ENCODE assay signal across 19 cellular contexts in genomic region chr14:90049390-90049789, GRCh38. TPM values are rescaled to one million over a fixed set of nuclear protein-coding genes. Genes with fewer than 3 reads are reported as not detected.
"Had no signal": no experiment of that assay in that cellular context is flagged by ENCODE, and none has a peak within 500 bp of the region (broad histone marks: within the 10 kb centered on the region; RNA-seq: fewer than 3 reads in every experiment).

No MANE protein-coding gene starts in this region.

- H3K27ac Mint-ChIP-seq: activated naive CD4-positive, alpha-beta T cell treated with anti-CD3 and anti-CD28 coated beads for 36 hours; activated T-helper 2 cell treated with anti-CD3 and anti-CD28 coated beads, Interferon-gamma antibody, Interleukin-2, Interleukin-4, amounts not matched to agents 10 μg/mL and 5 μg/mL and 100 μg/mL, durations not matched to agents 14 hours and 24 hours and 36 hours; natural killer cell treated with Interleukin-12 subunit alpha and Interleukin-12 subunit beta and Interleukin-15 and Interleukin-18, amount 100 ng/mL, for 72 hours; stimulated activated naive B cell treated with anti-CD40 and anti-IgM and Interleukin-4, amounts not matched to agents 10 μg/mL and 1 μg/mL and 100 μg/mL, for 72 hours; T-helper 2 cell treated with Interferon-gamma antibody and Interleukin-4, amounts not matched to agents 5 μg/mL and 100 μg/mL, for 36 hours had no signal

- DNase-seq: activated CD4-positive, alpha-beta T cell treated with anti-CD3 and anti-CD28 coated beads, Interleukin-2, amount 50 U/mL, for 4 hours; activated naive CD4-positive, alpha-beta T cell treated with anti-CD3 and anti-CD28 coated beads for 36 hours; activated T-cell treated with anti-CD3 and anti-CD28 coated beads for 4 hours; dorsolateral prefrontal cortex; hippocampal formation; kidney glomerular epithelial cell; left ventricle myocardium superior; mesenchymal stem cell; stimulated activated CD4-positive, alpha-beta T cell treated with anti-CD3 and anti-CD28 coated beads, Interleukin-15, amount 100 ng/mL, for 24 hours; stimulated activated CD4-positive, alpha-beta T cell treated with anti-CD3 and anti-CD28 coated beads, Interleukin-4, amount 100 ng/mL, for 1 hour; stimulated activated naive B cell treated with anti-CD40 and anti-IgM and Interleukin-4, amounts not matched to agents 10 μg/mL and 1 μg/mL and 100 μg/mL, for 72 hours; transverse colon had no signal

- H3K36me3 ChIP-seq: cardiac muscle cell, transverse colon had no signal

- H3K4me1 Mint-ChIP-seq: stimulated activated naive B cell treated with anti-CD40 and anti-IgM and Interleukin-4, amounts not matched to agents 10 μg/mL and 1 μg/mL and 100 μg/mL, for 72 hours had no signal

- H3K27ac ChIP-seq: cardiac muscle cell, dorsolateral prefrontal cortex, transverse colon had no signal

- H3K36me3 Mint-ChIP-seq: natural killer cell treated with Interleukin-12 subunit alpha and Interleukin-12 subunit beta and Interleukin-15 and Interleukin-18, amount 100 ng/mL, for 72 hours had no signal

- H3K4me1 ChIP-seq: transverse colon had no signal

- ATAC-seq: activated CD4-positive, CD25-positive, alpha-beta regulatory T cell treated with anti-CD3 and anti-CD28 coated beads, Interleukin-2, amount 50 U/mL, for 24 hours; esophagus mucosa; left ventricle myocardium superior; natural killer cell treated with Interleukin-12 subunit alpha and Interleukin-12 subunit beta and Interleukin-15 and Interleukin-18, amount 100 ng/mL, for 72 hours; stimulated activated naive B cell treated with anti-CD40 and anti-IgM and Interleukin-4, amounts not matched to agents 10 μg/mL and 1 μg/mL and 100 μg/mL, for 72 hours had no signal

- H3K4me3 Mint-ChIP-seq: activated naive CD4-positive, alpha-beta T cell treated with anti-CD3 and anti-CD28 coated beads for 36 hours; natural killer cell treated with Interleukin-12 subunit alpha and Interleukin-12 subunit beta and Interleukin-15 and Interleukin-18, amount 100 ng/mL, for 72 hours; stimulated activated naive B cell treated with anti-CD40 and anti-IgM and Interleukin-4, amounts not matched to agents 10 μg/mL and 1 μg/mL and 100 μg/mL, for 72 hours; T-helper 2 cell treated with Interferon-gamma antibody and Interleukin-4, amounts not matched to agents 5 μg/mL and 100 μg/mL, for 36 hours had no signal

- H3K4me3 ChIP-seq: cardiac muscle cell, dorsolateral prefrontal cortex, transverse colon had no signal

- H3K9me3 ChIP-seq: transverse colon had no signal

- H3K9me3 Mint-ChIP-seq: activated naive CD4-positive, alpha-beta T cell treated with anti-CD3 and anti-CD28 coated beads for 36 hours; activated T-helper 2 cell treated with anti-CD3 and anti-CD28 coated beads, Interferon-gamma antibody, Interleukin-2, Interleukin-4, amounts not matched to agents 10 μg/mL and 5 μg/mL and 100 μg/mL, durations not matched to agents 14 hours and 24 hours and 36 hours; natural killer cell treated with Interleukin-12 subunit alpha and Interleukin-12 subunit beta and Interleukin-15 and Interleukin-18, amount 100 ng/mL, for 72 hours; T-helper 2 cell treated with Interferon-gamma antibody and Interleukin-4, amounts not matched to agents 5 μg/mL and 100 μg/mL, for 36 hours had no signal

RNA-seq across cellular contexts. Expression of gene KCNK13, which starts 12.4 kb away (rescaled TPM):
- total RNA-seq: activated naive CD4-positive, alpha-beta T cell treated with anti-CD3 and anti-CD28 coated beads for 36 hours; activated T-helper 2 cell treated with anti-CD3 and anti-CD28 coated beads, Interferon-gamma antibody, Interleukin-2, Interleukin-4, amounts not matched to agents 10 μg/mL and 5 μg/mL and 100 μg/mL, durations not matched to agents 14 hours and 24 hours and 36 hours; glomerular endothelial cell had no signal
